Comparison of ENCODE assay signal across 9 cellular contexts in genomic region chr5:143605403-143606005, GRCh38.
DNase-seq lines count a peak whose midpoint lies in the region; ATAC-seq and TF ChIP-seq lines count a peak whose summit lies in the region.
"Had no signal": no experiment of that assay in that cellular context is flagged by ENCODE, and none has a peak within 500 bp of the region (broad histone marks: within the 10 kb centered on the region; RNA-seq: fewer than 3 reads in every experiment).

No MANE protein-coding gene starts in this region.

- H3K9me3 Mint-ChIP-seq in central memory CD8-positive, alpha-beta T cell: peaks cover 10% of the 10 kb centered on the region

- H3K27ac ChIP-seq in MM.1S (ENCODE audit: low read length) (peak overlapping the region; percentile 69), transverse colon (no peak overlapping the region)

- no peaks in the 10 kb centered on the region for H4K20me1 ChIP-seq in MM.1S (ENCODE audit: insufficient read depth, low read length)

- peak overlapping the region; percentile 46 for H3K4me2 ChIP-seq in MM.1S (ENCODE audit: low read depth, low read length)

- peak overlapping the region; percentile 39 for H3K4me3 Mint-ChIP-seq in central memory CD8-positive, alpha-beta T cell

- peak overlapping the region; percentile 50 for H2AFZ ChIP-seq in MM.1S (ENCODE audit: low read length)

- H3K9me3 ChIP-seq in MM.1S (replicated peaks; ENCODE audit: insufficient read depth, low read length): no peaks in the 10 kb centered on the region
- no peaks in the 10 kb centered on the region for H3K9me3 ChIP-seq in transverse colon

- peaks cover 21% of the 10 kb centered on the region for H3K4me1 ChIP-seq in MM.1S (ENCODE audit: low read length)
- H3K4me1 ChIP-seq in transverse colon: no peaks in the 10 kb centered on the region

- WGBS in transverse colon (ENCODE audit: low coverage in 1 of 2), 2 donors: 45 to 70% methylated on average over 2 to 4 of the region's 4 CpGs

- no peak for TF ChIP-seq CTCF in MM.1S (IDR thresholded peaks at IDR 0.05; ENCODE audit: low read length)
- TF ChIP-seq CTCF in transverse colon (IDR thresholded peaks at IDR 0.05): no peak

- in situ Hi-C loops in transverse colon (cut with MboI; ENCODE audit: low pct_ligation_motif_present in 1 of 4, low pct_unique_long_range_greater_than_20kb in 1 of 4, low sequenced_read_pairs in 3 of 4): no loop called here

- DNase-seq in ELR (ENCODE audit: low read depth): peak; percentile 45
- DNase-seq in MM.1S: peak; percentile 78
- DNase-seq in central memory CD8-positive, alpha-beta T cell (ENCODE audit: low spot score in 2 of 2): peak in 1 of 2 donors; percentile 18
- DNase-seq in transverse colon: peak; percentile 14
- DNase-seq in DMS79 (lab: John Stamatoyannopoulos, UW): no peak
- DNase-seq in NCI-H1092 (lab: John Stamatoyannopoulos, UW): no peak
- DNase-seq in kidney tubule cell (ENCODE audit: low spot score): no peak

- no peaks in the 10 kb centered on the region for H3K79me2 ChIP-seq in MM.1S (ENCODE audit: low read length)

- intact Hi-C loops in transverse colon (cut with DNase I; ENCODE audit: low total_unique reads): no loop called here

- no peak overlapping the region for H3K27ac Mint-ChIP-seq in central memory CD8-positive, alpha-beta T cell (ENCODE audit: low read depth)

- H3K36me3 ChIP-seq in MM.1S (replicated peaks; ENCODE audit: insufficient read depth, low read length): no peaks in the 10 kb centered on the region
- no peaks in the 10 kb centered on the region for H3K36me3 ChIP-seq in transverse colon

- no peak for TF ChIP-seq EP300 in transverse colon (IDR thresholded peaks at IDR 0.05; ENCODE audit: low read depth)

- H3K27me3 ChIP-seq in MM.1S (replicated peaks; ENCODE audit: insufficient read depth, low read length) (no peaks in the 10 kb centered on the region), transverse colon (no peaks in the 10 kb centered on the region)

- no peaks in the 10 kb centered on the region for H3K9me2 ChIP-seq in MM.1S (replicated peaks; ENCODE audit: insufficient read depth, low read length)

- peaks cover 34% of the 10 kb centered on the region for H3K4me1 Mint-ChIP-seq in central memory CD8-positive, alpha-beta T cell

- no peaks in the 10 kb centered on the region for H3K27me3 Mint-ChIP-seq in central memory CD8-positive, alpha-beta T cell

- peak overlapping the region; percentile 21; the same call in 1 of the 2 replicates for H3K9ac ChIP-seq in MM.1S (ENCODE audit: low read length)

- TF ChIP-seq POLR2A in transverse colon (IDR thresholded peaks at IDR 0.05): no peak

- H3K4me3 ChIP-seq in MM.1S (ENCODE audit: low read length): peak overlapping the region; percentile 18; the same call in 1 of the 2 replicates
- H3K4me3 ChIP-seq in transverse colon: no peak overlapping the region

- H3K36me3 Mint-ChIP-seq in central memory CD8-positive, alpha-beta T cell (ENCODE audit: insufficient read depth): no peaks in the 10 kb centered on the region

- peak; percentile 53 for ATAC-seq in GM21526 (IDR thresholded peaks at IDR 0.05; ENCODE audit: low FRiP score, unreplicated experiment)
- ATAC-seq in central memory CD8-positive, alpha-beta T cell (replicated peaks; ENCODE audit: extremely low read depth, poor library complexity, severe bottlenecking): peak; percentile 76
- ATAC-seq: HCT116 had no signal

- peaks cover 6% of the 10 kb centered on the region for H3F3A ChIP-seq in MM.1S (ENCODE audit: insufficient read depth, low read length)

Comparison
In these comparisons a context has a peak if more than half of its experiments do, and no peak if none do; other contexts are left out.
1. DNase-seq: peak in ELR (single experiment), MM.1S (single experiment) and transverse colon (single experiment); none in DMS79 (single experiment), NCI-H1092 (single experiment) and kidney tubule cell (single experiment).